Comparison of ENCODE assay signal across 23 cellular contexts in the genomic region with DNA sequence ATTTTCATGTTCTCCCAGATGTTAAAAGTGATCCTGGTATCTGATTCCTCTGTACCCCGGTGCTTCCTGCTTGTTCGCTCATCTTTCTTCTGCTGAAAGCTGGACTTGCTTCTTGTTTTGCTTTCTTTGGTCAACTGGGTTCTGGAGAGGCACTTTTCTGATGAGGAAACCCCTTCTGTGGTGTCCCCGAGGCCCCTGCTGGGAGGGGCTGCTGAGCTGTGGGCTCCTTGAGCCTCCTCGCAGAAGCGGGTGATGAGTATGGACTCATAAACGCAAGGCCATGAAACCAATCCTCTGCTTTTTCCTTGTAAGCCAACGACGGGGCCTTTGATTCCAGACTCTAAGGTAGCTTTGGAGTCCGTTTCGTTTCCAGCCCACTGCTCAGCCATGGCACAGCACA. TPM values are rescaled to one million over a fixed set of nuclear protein-coding genes. Genes with fewer than 3 reads are reported as not detected.
A peak's percentile ranks its signal among the peaks of the same experiment; 100 is the strongest.
DNase-seq lines count a peak whose midpoint lies in the region; ATAC-seq and TF ChIP-seq lines count a peak whose summit lies in the region.
"Had no signal": no experiment of that assay in that cellular context is flagged by ENCODE, and none has a peak within 500 bp of the region (broad histone marks: within the 10 kb centered on the region; RNA-seq: fewer than 3 reads in every experiment).

No MANE protein-coding gene starts in this region.

- H3K4me1 ChIP-seq in sigmoid colon = peaks cover 0 to 15% (median 6%) of the 10 kb centered on the region in 4 donors

- ATAC-seq in T-helper 17 cell = no peak
- no peak for ATAC-seq in stimulated activated effector memory CD8-positive, alpha-beta T cell treated with anti-CD3 and anti-CD28 coated beads, Interleukin-12 subunit alpha, Interleukin-12 subunit beta, amount 100 ng/mL, for 72 hours
- no peak for ATAC-seq in activated CD8-positive, alpha-beta T cell treated with anti-CD3 and anti-CD28 coated beads for 36 hours
- ATAC-seq: Right ventricle myocardium inferior had no signal

- no peaks in the 10 kb centered on the region for H3K27me3 Mint-ChIP-seq in T-helper 2 cell treated with Interferon-gamma antibody and Interleukin-4, amounts not matched to agents 5 μg/mL and 100 μg/mL, for 36 hours (ENCODE audit: low read depth)
- no peaks in the 10 kb centered on the region for H3K27me3 Mint-ChIP-seq in T-helper 17 cell
- H3K27me3 Mint-ChIP-seq in chondrocyte (ENCODE audit: low read depth) = no peaks in the 10 kb centered on the region
- no peaks in the 10 kb centered on the region for H3K27me3 Mint-ChIP-seq in activated CD8-positive, alpha-beta T cell treated with anti-CD3 and anti-CD28 coated beads for 36 hours
- no peaks in the 10 kb centered on the region for H3K27me3 Mint-ChIP-seq in glutamatergic neuron (ENCODE audit: unreplicated experiment)
- H3K27me3 Mint-ChIP-seq: B cell had no signal

- POLR2A ChIA-PET in activated CD8-positive, alpha-beta T cell treated with anti-CD3 and anti-CD28 coated beads for 36 hours (lab: Charles Lee) = no interaction called here

- H3K27me3 ChIP-seq in sigmoid colon = no peaks in the 10 kb centered on the region

- TF ChIP-seq EP300 in sigmoid colon (IDR thresholded peaks at IDR 0.05) = no peak

- no peak overlapping the region for H3K4me3 ChIP-seq in sigmoid colon
- H3K4me3 ChIP-seq: GM23248, PC-9 had no signal

- no peaks in the 10 kb centered on the region for H3K4me1 Mint-ChIP-seq in T-helper 2 cell treated with Interferon-gamma antibody and Interleukin-4, amounts not matched to agents 5 μg/mL and 100 μg/mL, for 36 hours (ENCODE audit: low read depth)
- H3K4me1 Mint-ChIP-seq in T-helper 17 cell (peaks cover 16% of the 10 kb centered on the region), chondrocyte (ENCODE audit: low read depth) (peaks cover 6% of the 10 kb centered on the region), glutamatergic neuron (ENCODE audit: low read depth, unreplicated experiment) (peaks cover 3% of the 10 kb centered on the region)
- peaks cover 22% of the 10 kb centered on the region for H3K4me1 Mint-ChIP-seq in stimulated activated effector memory CD8-positive, alpha-beta T cell treated with anti-CD3 and anti-CD28 coated beads, Interleukin-12 subunit alpha, Interleukin-12 subunit beta, amount 100 ng/mL, for 72 hours
- H3K4me1 Mint-ChIP-seq in activated CD8-positive, alpha-beta T cell treated with anti-CD3 and anti-CD28 coated beads for 36 hours (ENCODE audit: low read depth) = peaks cover 14% of the 10 kb centered on the region
- H3K4me1 Mint-ChIP-seq: H9 had no signal

- 80 to 87% methylated on average over 10 of the region's 10 CpGs for WGBS in sigmoid colon, 2 donors

- peaks cover 5 to 61% (median 16%) of the 10 kb centered on the region in 4 donors for H3K36me3 ChIP-seq in sigmoid colon

- H3K27ac Mint-ChIP-seq in T-helper 2 cell treated with Interferon-gamma antibody and Interleukin-4, amounts not matched to agents 5 μg/mL and 100 μg/mL, for 36 hours = peak overlapping the region; percentile 28
- peak overlapping the region; percentile 59 for H3K27ac Mint-ChIP-seq in T-helper 17 cell
- no peak overlapping the region for H3K27ac Mint-ChIP-seq in chondrocyte (ENCODE audit: unreplicated experiment)
- H3K27ac Mint-ChIP-seq in stimulated activated effector memory CD8-positive, alpha-beta T cell treated with anti-CD3 and anti-CD28 coated beads, Interleukin-12 subunit alpha, Interleukin-12 subunit beta, amount 100 ng/mL, for 72 hours = peak overlapping the region; percentile 11
- no peak overlapping the region for H3K27ac Mint-ChIP-seq in activated CD8-positive, alpha-beta T cell treated with anti-CD3 and anti-CD28 coated beads for 36 hours
- no peak overlapping the region for H3K27ac Mint-ChIP-seq in glutamatergic neuron (ENCODE audit: unreplicated experiment)
- H3K27ac Mint-ChIP-seq: HFFc6 had no signal

- H3K27ac ChIP-seq in sigmoid colon = no peak overlapping the region
- H3K27ac ChIP-seq: 22Rv1, C4-2B, GM23248, PC-9 had no signal

- H3K9me3 Mint-ChIP-seq in T-helper 2 cell treated with Interferon-gamma antibody and Interleukin-4, amounts not matched to agents 5 μg/mL and 100 μg/mL, for 36 hours = no peaks in the 10 kb centered on the region
- no peaks in the 10 kb centered on the region for H3K9me3 Mint-ChIP-seq in chondrocyte (ENCODE audit: low read depth)
- no peaks in the 10 kb centered on the region for H3K9me3 Mint-ChIP-seq in stimulated activated effector memory CD8-positive, alpha-beta T cell treated with anti-CD3 and anti-CD28 coated beads, Interleukin-12 subunit alpha, Interleukin-12 subunit beta, amount 100 ng/mL, for 72 hours
- H3K9me3 Mint-ChIP-seq in activated CD8-positive, alpha-beta T cell treated with anti-CD3 and anti-CD28 coated beads for 36 hours = no peaks in the 10 kb centered on the region
- H3K9me3 Mint-ChIP-seq in glutamatergic neuron (ENCODE audit: unreplicated experiment) = no peaks in the 10 kb centered on the region
- H3K9me3 Mint-ChIP-seq: H9, HFFc6 had no signal

- no peak for TF ChIP-seq POLR2A in sigmoid colon (IDR thresholded peaks at IDR 0.05)

- CTCF ChIA-PET in activated CD8-positive, alpha-beta T cell treated with anti-CD3 and anti-CD28 coated beads for 36 hours (lab: Charles Lee) = no interaction called here

- TF ChIP-seq CTCF in chondrocyte (IDR thresholded peaks at IDR 0.05) = no peak
- no peak for TF ChIP-seq CTCF in sigmoid colon (IDR thresholded peaks at IDR 0.05)
- TF ChIP-seq CTCF in activated CD8-positive, alpha-beta T cell treated with anti-CD3 and anti-CD28 coated beads for 36 hours (IDR thresholded peaks at IDR 0.05) = no peak
- no peak for TF ChIP-seq CTCF in glutamatergic neuron (IDR thresholded peaks at IDR 0.05; ENCODE audit: partially characterized antibody, unreplicated experiment)

- intact Hi-C loops in sigmoid colon (cut with DNase I) = no loop called here
- intact Hi-C loops in activated CD8-positive, alpha-beta T cell treated with anti-CD3 and anti-CD28 coated beads for 36 hours (cut with micrococcal nuclease) = no loop called here

- H3K9me3 ChIP-seq in T-helper 17 cell (ENCODE audit: control insufficient read depth, low read length, poor library complexity, severe bottlenecking) (no peaks in the 10 kb centered on the region), sigmoid colon (no peaks in the 10 kb centered on the region)

- peaks cover 29% of the 10 kb centered on the region for H3K36me3 Mint-ChIP-seq in T-helper 2 cell treated with Interferon-gamma antibody and Interleukin-4, amounts not matched to agents 5 μg/mL and 100 μg/mL, for 36 hours (ENCODE audit: low read depth)
- H3K36me3 Mint-ChIP-seq in T-helper 17 cell (ENCODE audit: low read depth) = no peaks in the 10 kb centered on the region
- H3K36me3 Mint-ChIP-seq in chondrocyte (ENCODE audit: low read depth) = peaks cover 12% of the 10 kb centered on the region
- peaks cover 72% of the 10 kb centered on the region for H3K36me3 Mint-ChIP-seq in stimulated activated effector memory CD8-positive, alpha-beta T cell treated with anti-CD3 and anti-CD28 coated beads, Interleukin-12 subunit alpha, Interleukin-12 subunit beta, amount 100 ng/mL, for 72 hours
- H3K36me3 Mint-ChIP-seq in activated CD8-positive, alpha-beta T cell treated with anti-CD3 and anti-CD28 coated beads for 36 hours (ENCODE audit: low read depth) = peaks cover 4% of the 10 kb centered on the region
- no peaks in the 10 kb centered on the region for H3K36me3 Mint-ChIP-seq in glutamatergic neuron (ENCODE audit: unreplicated experiment)

- H3K4me3 Mint-ChIP-seq in T-helper 2 cell treated with Interferon-gamma antibody and Interleukin-4, amounts not matched to agents 5 μg/mL and 100 μg/mL, for 36 hours = no peak overlapping the region
- H3K4me3 Mint-ChIP-seq in T-helper 17 cell (no peak overlapping the region), chondrocyte (ENCODE audit: unreplicated experiment) (no peak overlapping the region), glutamatergic neuron (ENCODE audit: unreplicated experiment) (no peak overlapping the region)
- no peak overlapping the region for H3K4me3 Mint-ChIP-seq in stimulated activated effector memory CD8-positive, alpha-beta T cell treated with anti-CD3 and anti-CD28 coated beads, Interleukin-12 subunit alpha, Interleukin-12 subunit beta, amount 100 ng/mL, for 72 hours
- no peak overlapping the region for H3K4me3 Mint-ChIP-seq in activated CD8-positive, alpha-beta T cell treated with anti-CD3 and anti-CD28 coated beads for 36 hours
- H3K4me3 Mint-ChIP-seq: B cell, H9, HFFc6 had no signal

- no peak for DNase-seq in T-helper 2 cell treated with Interferon-gamma antibody and Interleukin-4, amounts not matched to agents 5 μg/mL and 100 μg/mL, for 36 hours (ENCODE audit: low spot score)
- DNase-seq in T-helper 2 cell (no peak), T-helper 17 cell (no peak), chondrocyte (ENCODE audit: low spot score) (peak; percentile 17), sigmoid colon (no peak), glutamatergic neuron (no peak)
- no peak for DNase-seq in stimulated activated effector memory CD8-positive, alpha-beta T cell treated with anti-CD3 and anti-CD28 coated beads, Interleukin-12 subunit alpha, Interleukin-12 subunit beta, amount 100 ng/mL, for 72 hours (ENCODE audit: low spot score in 2 of 2)
- no peak for DNase-seq in activated CD8-positive, alpha-beta T cell treated with anti-CD3 and anti-CD28 coated beads for 36 hours
- DNase-seq: GM23248, H9, HFFc6, KBM-7, NCI-H1105 treated with DMSO at 0.1 percent for 48 hours, NCI-H146, NCI-H1930, NCI-H2107, NCI-H524, NCI-H748 treated with DMSO at 0.1 percent for 48 hours, PC-9 had no signal

RNA-seq across cellular contexts. Expression of a gene that starts 7.8 kb away (rescaled TPM):
- total RNA-seq in T-helper 17 cell (100 to 1,000 TPM in 1 of 2 donors, 10 to 100 TPM in 1; 89.2 to 116 TPM), chondrocyte (61.0 to 68.0 TPM (median 61.6 TPM) in 3 replicates), sigmoid colon (10 to 100 TPM; 46.0 to 61.2 (median 49.5) TPM), glutamatergic neuron (ENCODE audit: unreplicated experiment) (59.5 TPM)
- 10 to 100 TPM; 30.3 to 32.1 (median 30.6) TPM for polyA plus RNA-seq in sigmoid colon
- total RNA-seq in activated CD8-positive, alpha-beta T cell treated with anti-CD3 and anti-CD28 coated beads for 36 hours = 10 to 100 TPM; 39.3 to 39.5 TPM

Comparison
In these comparisons a context has a peak if more than half of its experiments do, and no peak if none do; other contexts are left out.
1. H3K27ac Mint-ChIP-seq: peak in T-helper 2 cell treated with Interferon-gamma antibody and Interleukin-4, amounts not matched to agents 5 μg/mL and 100 μg/mL, for 36 hours (single experiment), T-helper 17 cell (single experiment) and stimulated activated effector memory CD8-positive, alpha-beta T cell treated with anti-CD3 and anti-CD28 coated beads, Interleukin-12 subunit alpha, Interleukin-12 subunit beta, amount 100 ng/mL, for 72 hours (single experiment); none in chondrocyte (single experiment), activated CD8-positive, alpha-beta T cell treated with anti-CD3 and anti-CD28 coated beads for 36 hours (single experiment) and glutamatergic neuron (single experiment).